8 cellular contexts compared by ENCODE assay signal in genomic region chr7:108569381-108570145, GRCh38. TPM values are rescaled to one million over a fixed set of nuclear protein-coding genes. Genes with fewer than 3 reads are reported as not detected.
DNase-seq lines count a peak whose midpoint lies in the region; ATAC-seq and TF ChIP-seq lines count a peak whose summit lies in the region.

DNAJB9 (plus strand) TSS chr7:108569874; CDS start chr7:108571727, 1,853 bp downstream.
THAP5 (minus strand) TSS chr7:108569706; CDS start chr7:108569569, 137 bp downstream.

- H3K36me3 ChIP-seq in upper lobe of right lung: peaks cover 36% of the 10 kb centered on the region

- H3K4me1 Mint-ChIP-seq in T-helper 1 cell treated with Interleukin-12 subunit alpha and Interleukin-12 subunit beta and Interleukin-4 antibody, amounts not matched to agents 30 μg/mL and 1 μg/mL, for 36 hours (ENCODE audit: low read depth): peaks cover 37% of the 10 kb centered on the region

- intact Hi-C loops in left cardiac atrium (cut with DNase I) (loop anchor here in 1 of 2 donors (1.0 kb wide), 1 partner anchor 43 kb away; the partner anchor contains the start of gene PNPLA8), posterior vena cava (cut with DNase I) (loop anchor here (1.0 to 5.0 kb wide), 2 partner anchors 20 to 47 kb away; no protein-coding TSS in a partner anchor), upper lobe of right lung (cut with DNase I) (no loop called here)

- H3K27me3 Mint-ChIP-seq in T-helper 1 cell treated with Interleukin-12 subunit alpha and Interleukin-12 subunit beta and Interleukin-4 antibody, amounts not matched to agents 30 μg/mL and 1 μg/mL, for 36 hours (ENCODE audit: low read depth): no peaks in the 10 kb centered on the region

- no peaks in the 10 kb centered on the region for H3K27me3 ChIP-seq in upper lobe of right lung

- H3K4me1 ChIP-seq in upper lobe of right lung: peaks cover 55% of the 10 kb centered on the region

- in situ Hi-C loops in GM13977 (cut with MboI; ENCODE audit: low pct_unique_long_range_greater_than_20kb, low sequenced_read_pairs, unreplicated experiment): no loop called here

- H3K9me3 Mint-ChIP-seq in T-helper 1 cell treated with Interleukin-12 subunit alpha and Interleukin-12 subunit beta and Interleukin-4 antibody, amounts not matched to agents 30 μg/mL and 1 μg/mL, for 36 hours: peaks cover 4% of the 10 kb centered on the region

- peaks cover 40% of the 10 kb centered on the region for H3K36me3 Mint-ChIP-seq in T-helper 1 cell treated with Interleukin-12 subunit alpha and Interleukin-12 subunit beta and Interleukin-4 antibody, amounts not matched to agents 30 μg/mL and 1 μg/mL, for 36 hours (ENCODE audit: low read depth)

- TF ChIP-seq CTCF in GM13977 (IDR thresholded peaks at IDR 0.05; ENCODE audit: extremely low read depth, insufficient read depth, missing control alignments) (no peak), upper lobe of right lung (IDR thresholded peaks at IDR 0.05) (no peak)

- peak within 1 kb of the TSS; percentile 95 for H3K27ac ChIP-seq in upper lobe of right lung

- H3K4me3 Mint-ChIP-seq in T-helper 1 cell treated with Interleukin-12 subunit alpha and Interleukin-12 subunit beta and Interleukin-4 antibody, amounts not matched to agents 30 μg/mL and 1 μg/mL, for 36 hours: peak within 1 kb of the TSS; percentile 93

- ATAC-seq in HG02884 (IDR thresholded peaks at IDR 0.05; ENCODE audit: unreplicated experiment) (peak; percentile 91), left cardiac atrium (peak; percentile 98), upper lobe of right lung (peak; percentile 98)

- H3K27ac Mint-ChIP-seq in T-helper 1 cell treated with Interleukin-12 subunit alpha and Interleukin-12 subunit beta and Interleukin-4 antibody, amounts not matched to agents 30 μg/mL and 1 μg/mL, for 36 hours: peak within 1 kb of the TSS; percentile 96

- H3K4me3 ChIP-seq in upper lobe of right lung: peak within 1 kb of the TSS; percentile 86

- H3K9me3 ChIP-seq in upper lobe of right lung: no peaks in the 10 kb centered on the region

- DNase-seq in GM13977 (ENCODE audit: low spot score) (peak; percentile 94), NCI-H1694 (lab: John Stamatoyannopoulos, UW) (peak; percentile 98), amygdala (lab: John Stamatoyannopoulos, UW) (peak; percentile 89 to 100 (median 99)), left cardiac atrium (peak; percentile 99), posterior vena cava (ENCODE audit: low spot score) (peak; percentile 100), upper lobe of right lung (peak; percentile 99)

RNA-seq across cellular contexts. Expression of gene DNAJB9, which starts in this region (rescaled TPM):
- 10 to 100 TPM; 30.8 to 48.8 TPM for total RNA-seq in left cardiac atrium
- 10 to 100 TPM; 29.2 to 30.0 TPM for total RNA-seq in posterior vena cava
- 36.5 TPM for total RNA-seq in upper lobe of right lung

RNA-seq across cellular contexts. Expression of gene THAP5, which starts in this region (rescaled TPM):
- 10 to 100 TPM; 21.1 to 24.2 TPM for total RNA-seq in left cardiac atrium
- 10 to 100 TPM; 21.3 to 27.9 TPM for total RNA-seq in posterior vena cava
- 26.3 TPM for total RNA-seq in upper lobe of right lung

Comparison
In these comparisons a context has a peak if more than half of its experiments do, and no peak if none do; other contexts are left out.
1. Peak in every context shown above with its lines: DNase-seq, ATAC-seq, H3K4me3 ChIP-seq and H3K27ac ChIP-seq.